8 cellular contexts compared by ENCODE assay signal in the genomic region with DNA sequence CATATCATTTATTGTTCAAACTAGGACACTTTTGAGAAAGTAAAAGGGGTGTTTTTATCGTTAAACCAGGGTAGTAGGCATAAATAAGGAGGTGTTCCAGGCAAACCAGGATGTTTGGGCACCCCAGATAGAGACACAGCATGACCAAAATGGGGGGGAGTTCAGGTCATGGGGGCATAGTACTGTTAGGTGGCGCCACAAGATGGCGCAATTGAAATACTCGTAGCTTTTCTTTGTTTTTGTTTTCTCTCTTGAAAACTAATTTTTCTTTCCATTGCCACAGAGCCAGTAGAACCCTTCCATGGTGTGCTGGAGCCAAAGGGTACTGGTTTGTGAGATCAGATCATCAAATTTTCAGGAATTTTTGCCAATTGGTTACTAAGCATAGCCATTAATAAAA.
DNase-seq lines count a peak whose midpoint lies in the region; ATAC-seq and TF ChIP-seq lines count a peak whose summit lies in the region.

No MANE protein-coding gene starts in this region.

- DNase-seq in G401 (ENCODE audit: low spot score) (peak; percentile 15), M059J (ENCODE audit: low read depth) (peak; percentile 51), erythroblast (lab: John Stamatoyannopoulos, UW) (peak; percentile 22 to 59), sigmoid colon (no peak), NCI-H2081 treated with DMSO at 0.1 percent for 48 hours (lab: John Stamatoyannopoulos, UW) (no peak), OCI-M2 (lab: John Stamatoyannopoulos, UW; ENCODE audit: unreplicated experiment) (no peak)

- TF ChIP-seq CTCF in VCaP (conservative IDR thresholded peaks at IDR 0.05): peak; percentile 60
- TF ChIP-seq CTCF in sigmoid colon (IDR thresholded peaks at IDR 0.05): peak in 3 of 4 experiments; percentile 13 to 26 (median 23)

- peak overlapping the region; percentile 56 for H3K27ac ChIP-seq in VCaP
- H3K27ac ChIP-seq in sigmoid colon: peak overlapping the region in 2 of 4 donors; percentile 43 to 44

- H3K9me3 ChIP-seq in sigmoid colon: no peaks in the 10 kb centered on the region

- in situ Hi-C loops in G401 (cut with HindIII; ENCODE audit: low sequenced_read_pairs): no loop called here

- no peak overlapping the region for H3K4me3 ChIP-seq in sigmoid colon

- no peaks in the 10 kb centered on the region for H3K27me3 ChIP-seq in sigmoid colon

- TF ChIP-seq EP300 in sigmoid colon (IDR thresholded peaks at IDR 0.05): no peak

- TF ChIP-seq POLR2A in erythroblast (IDR thresholded peaks at IDR 0.05; ENCODE audit: low read length) (no peak), sigmoid colon (IDR thresholded peaks at IDR 0.05) (no peak)

- 16 to 49% methylated on average over 4 of the region's 4 CpGs for WGBS in sigmoid colon, 2 donors

- H3K4me1 ChIP-seq in sigmoid colon: peaks cover 0 to 6% (median 0%) of the 10 kb centered on the region in 4 donors

- intact Hi-C loops in sigmoid colon (cut with DNase I): loop anchor here (5.0 to 10.0 kb wide), 4 partner anchors 42 to 270 kb away; no protein-coding TSS in a partner anchor

- no peak for ATAC-seq in GM18502 (IDR thresholded peaks at IDR 0.05; ENCODE audit: poor library complexity, unreplicated experiment)

- H3K36me3 ChIP-seq in sigmoid colon: no peaks in the 10 kb centered on the region

Comparison
In these comparisons a context has a peak if more than half of its experiments do, and no peak if none do; other contexts are left out.
1. DNase-seq: peak in G401 (single experiment), M059J (single experiment) and erythroblast (2 of 2); none in sigmoid colon (single experiment), NCI-H2081 treated with DMSO at 0.1 percent for 48 hours (single experiment) and OCI-M2 (single experiment).